Comparison of ENCODE assay signal across 14 cellular contexts in genomic region chr5:127001621-127002296, GRCh38. TPM values are rescaled to one million over a fixed set of nuclear protein-coding genes. Genes with fewer than 3 reads are reported as not detected.
DNase-seq lines count a peak whose midpoint lies in the region; ATAC-seq and TF ChIP-seq lines count a peak whose summit lies in the region.
"Had no signal": no experiment of that assay in that cellular context is flagged by ENCODE, and none has a peak within 500 bp of the region (broad histone marks: within the 10 kb centered on the region; RNA-seq: fewer than 3 reads in every experiment).

No MANE protein-coding gene starts in this region.

- no peak for ATAC-seq in GM19351 (IDR thresholded peaks at IDR 0.05; ENCODE audit: unreplicated experiment)
- ATAC-seq: WTC11 had no signal

- CTCF ChIA-PET in AG04449 (lab: Yijun Ruan, JAX): no interaction called here
- CTCF ChIA-PET in A673 (lab: Charles Lee): no interaction called here

- H3K4me3 ChIP-seq in AG04449 (ENCODE audit: low read depth, low read length) (no peak overlapping the region), brain microvascular endothelial cell (ENCODE audit: low read depth, low read length) (no peak overlapping the region), A673 (ENCODE audit: low read depth, low read length, poor library complexity, severe bottlenecking) (no peak overlapping the region), esophagus muscularis mucosa (no peak overlapping the region)
- H3K4me3 ChIP-seq: dorsolateral prefrontal cortex had no signal

- DNase-seq in AG04449 (ENCODE audit: low read depth, low spot score): peak; percentile 92
- DNase-seq in HS-5 (ENCODE audit: low read depth): peak; percentile 99
- DNase-seq in brain microvascular endothelial cell: peak; percentile 93
- peak; percentile 91 for DNase-seq in kidney glomerular epithelial cell (lab: John Stamatoyannopoulos, UW)
- DNase-seq in stimulated activated CD4-positive, alpha-beta T cell treated with anti-CD3 and anti-CD28 coated beads, Interleukin-15, amount 100 ng/mL, for 24 hours: no peak
- DNase-seq in A673 (ENCODE audit: low spot score): no peak
- DNase-seq in esophagus muscularis mucosa (ENCODE audit: extremely low spot score): no peak
- DNase-seq: CD4-positive, CD25-positive, alpha-beta regulatory T cell; dorsolateral prefrontal cortex; NCI-H1436 treated with DMSO at 0.1 percent for 48 hours had no signal

- in situ Hi-C loops in brain microvascular endothelial cell (cut with HindIII; ENCODE audit: low pct_ligation_motif_present, low sequenced_read_pairs): no loop called here

- H3K9me3 ChIP-seq in A673 (ENCODE audit: low read depth, low read length, poor library complexity, severe bottlenecking): no peaks in the 10 kb centered on the region
- H3K9me3 ChIP-seq in esophagus muscularis mucosa: no peaks in the 10 kb centered on the region
- H3K9me3 ChIP-seq: neutrophil had no signal

- no peak for TF ChIP-seq POLR2A in esophagus muscularis mucosa (IDR thresholded peaks at IDR 0.05; ENCODE audit: low read depth)

- H3K36me3 ChIP-seq in brain microvascular endothelial cell (replicated peaks) (no peaks in the 10 kb centered on the region), A673 (ENCODE audit: insufficient read depth, low read length, poor library complexity, severe bottlenecking) (no peaks in the 10 kb centered on the region), esophagus muscularis mucosa (no peaks in the 10 kb centered on the region)
- H3K36me3 ChIP-seq: neutrophil had no signal

- 79% methylated on average over 4 of the region's 4 CpGs for WGBS in esophagus muscularis mucosa

- intact Hi-C loops in A673 (cut with micrococcal nuclease; ENCODE audit: unreplicated experiment): no loop called here
- intact Hi-C loops in esophagus muscularis mucosa (cut with DNase I): no loop called here

- H3K4me1 ChIP-seq in A673 (ENCODE audit: insufficient read depth, low read length, poor library complexity, severe bottlenecking): no peaks in the 10 kb centered on the region
- H3K4me1 ChIP-seq in esophagus muscularis mucosa: peaks cover 0 to 28% (median 2%) of the 10 kb centered on the region in 4 donors

- no peaks in the 10 kb centered on the region for H3K27me3 ChIP-seq in brain microvascular endothelial cell (replicated peaks)
- no peaks in the 10 kb centered on the region for H3K27me3 ChIP-seq in A673 (replicated peaks; ENCODE audit: insufficient read depth, low read depth, low read length, poor library complexity)
- H3K27me3 ChIP-seq in esophagus muscularis mucosa: no peaks in the 10 kb centered on the region
- H3K27me3 ChIP-seq: dorsolateral prefrontal cortex, neutrophil had no signal

- no peak for TF ChIP-seq EP300 in esophagus muscularis mucosa (IDR thresholded peaks at IDR 0.05)

- POLR2A ChIA-PET in AG04449 (lab: Yijun Ruan, JAX) (no interaction called here), A673 (lab: Charles Lee; ENCODE audit: low non-redundant PET) (no interaction called here)

- no TSS peak for BruUV-seq in A673 (replicated peaks; lab: Mats Ljungman, UMichigan)

- H3K27ac ChIP-seq in brain microvascular endothelial cell: peak overlapping the region; percentile 87
- H3K27ac ChIP-seq in A673 (ENCODE audit: low read depth, low read length, poor library complexity, severe bottlenecking): no peak overlapping the region
- H3K27ac ChIP-seq in esophagus muscularis mucosa (replicated peaks in 1 of 4): no peak overlapping the region
- H3K27ac ChIP-seq: dorsolateral prefrontal cortex, HL-60, neutrophil had no signal

- TF ChIP-seq CTCF in AG04449 (IDR thresholded peaks at IDR 0.05; ENCODE audit: insufficient read depth, low read length, missing control alignments): no peak
- TF ChIP-seq CTCF in brain microvascular endothelial cell (IDR thresholded peaks at IDR 0.05; ENCODE audit: low read depth, low read length, missing control alignments): no peak
- no peak for TF ChIP-seq CTCF in A673 (conservative IDR thresholded peaks at IDR 0.05; ENCODE audit: low read depth, low read length)
- no peak for TF ChIP-seq CTCF in esophagus muscularis mucosa (IDR thresholded peaks at IDR 0.05)

RNA-seq across cellular contexts. Expression of gene MARCHF3, which starts 28.6 kb away (rescaled TPM):
- total RNA-seq in A673 (2021) (0.81 and 1.1 TPM in 2 replicates), esophagus muscularis mucosa (10 to 100 TPM in 1 of 4 donors, 1 to 10 TPM in 3; 1.7 to 13.9 (median 2.5) TPM)

Comparison
In these comparisons a context has a peak if more than half of its experiments do, and no peak if none do; other contexts are left out.
1. DNase-seq: peak in AG04449 (single experiment), HS-5 (single experiment), brain microvascular endothelial cell (single experiment) and kidney glomerular epithelial cell (single experiment); none in stimulated activated CD4-positive, alpha-beta T cell treated with anti-CD3 and anti-CD28 coated beads, Interleukin-15, amount 100 ng/mL, for 24 hours (single experiment), A673 (single experiment) and esophagus muscularis mucosa (single experiment).